In genomic region chr5:126777974-126778674, GRCh38 we compare ENCODE assay signal across 8 cellular contexts. TPM values are rescaled to one million over a fixed set of nuclear protein-coding genes. Genes with fewer than 3 reads are reported as not detected.
A peak's percentile ranks its signal among the peaks of the same experiment; 100 is the strongest.
DNase-seq lines count a peak whose midpoint lies in the region; ATAC-seq and TF ChIP-seq lines count a peak whose summit lies in the region.

No MANE protein-coding gene starts in this region.

- H3K27me3 ChIP-seq in Panc1 (ENCODE audit: control insufficient read depth, insufficient read depth, low read length) (no peaks in the 10 kb centered on the region), esophagus squamous epithelium (no peaks in the 10 kb centered on the region)

- peak in 2 of 4 donors; percentile 31 to 79 for TF ChIP-seq POLR2A in esophagus squamous epithelium (IDR thresholded peaks at IDR 0.05)

- H3K27ac Mint-ChIP-seq in activated T-cell treated with anti-CD3 and anti-CD28 coated beads, Interleukin-2, amount 50 U/mL, for 72 hours: peak overlapping the region; percentile 89
- peak overlapping the region; percentile 66 to 97 (median 94) for H3K27ac Mint-ChIP-seq in naive B cell
- H3K27ac Mint-ChIP-seq in stimulated activated effector memory CD8-positive, alpha-beta T cell treated with anti-CD3 and anti-CD28 coated beads, Interleukin-12 subunit alpha, Interleukin-12 subunit beta, amount 100 ng/mL, for 72 hours: peak overlapping the region; percentile 97

- DNase-seq in DMS79 (lab: John Stamatoyannopoulos, UW) (peak; percentile 72), KG1 (lab: John Stamatoyannopoulos, UW) (peak; percentile 35), Panc1 (ENCODE audit: low read depth, low spot score) (peak; percentile 83), esophagus squamous epithelium (lab: John Stamatoyannopoulos, UW) (peak; percentile 75), naive B cell (peak; percentile 85)
- peak; percentile 95 to 97 for DNase-seq in activated T-cell treated with anti-CD3 and anti-CD28 coated beads, Interleukin-2, amount 50 U/mL, for 72 hours
- DNase-seq in stimulated activated effector memory CD8-positive, alpha-beta T cell treated with anti-CD3 and anti-CD28 coated beads, Interleukin-12 subunit alpha, Interleukin-12 subunit beta, amount 100 ng/mL, for 72 hours (ENCODE audit: low spot score in 2 of 2): peak; percentile 79 to 96

- H3K4me1 Mint-ChIP-seq in activated T-cell treated with anti-CD3 and anti-CD28 coated beads, Interleukin-2, amount 50 U/mL, for 72 hours (ENCODE audit: low read depth): peaks cover 37% of the 10 kb centered on the region
- peaks cover 12 to 31% (median 23%) of the 10 kb centered on the region in 3 donors for H3K4me1 Mint-ChIP-seq in naive B cell
- peaks cover 7% of the 10 kb centered on the region for H3K4me1 Mint-ChIP-seq in stimulated activated effector memory CD8-positive, alpha-beta T cell treated with anti-CD3 and anti-CD28 coated beads, Interleukin-12 subunit alpha, Interleukin-12 subunit beta, amount 100 ng/mL, for 72 hours

- H3K9me3 ChIP-seq in Panc1 (ENCODE audit: control insufficient read depth, insufficient read depth, low read depth, low read length) (no peaks in the 10 kb centered on the region), esophagus squamous epithelium (no peaks in the 10 kb centered on the region)

- 0% methylated on average over 1 to 6 of the region's 66 CpGs for WGBS in esophagus squamous epithelium, 2 donors

- peaks cover 5% of the 10 kb centered on the region; the same call in 1 of the 2 replicates for H3K36me3 ChIP-seq in Panc1 (ENCODE audit: control insufficient read depth, insufficient read depth, low read length)
- no peaks in the 10 kb centered on the region for H3K36me3 ChIP-seq in esophagus squamous epithelium

- CTCF ChIA-PET in Panc1 (lab: Charles Lee): interaction anchor here (0.5 to 1.9 kb wide), 10 partner anchors 24 to 662 kb away, joined by 3 to 10 read pairs (median 5); no protein-coding TSS in a partner anchor

- H3K27me3 Mint-ChIP-seq in activated T-cell treated with anti-CD3 and anti-CD28 coated beads, Interleukin-2, amount 50 U/mL, for 72 hours (ENCODE audit: low read depth): no peaks in the 10 kb centered on the region
- H3K27me3 Mint-ChIP-seq in naive B cell: no peaks in the 10 kb centered on the region

- peak; percentile 62 for ATAC-seq in GM21737 (IDR thresholded peaks at IDR 0.05; ENCODE audit: unreplicated experiment)
- peak; percentile 82 for ATAC-seq in Panc1
- peak; percentile 76 to 78 for ATAC-seq in activated T-cell treated with anti-CD3 and anti-CD28 coated beads, Interleukin-2, amount 50 U/mL, for 72 hours (replicated peaks in 1 of 2)
- ATAC-seq in naive B cell (ENCODE audit: low read depth in 2 of 2): peak; percentile 53 to 54
- ATAC-seq in stimulated activated effector memory CD8-positive, alpha-beta T cell treated with anti-CD3 and anti-CD28 coated beads, Interleukin-12 subunit alpha, Interleukin-12 subunit beta, amount 100 ng/mL, for 72 hours: peak; percentile 84

- no peaks in the 10 kb centered on the region for H3K9me3 Mint-ChIP-seq in activated T-cell treated with anti-CD3 and anti-CD28 coated beads, Interleukin-2, amount 50 U/mL, for 72 hours
- H3K9me3 Mint-ChIP-seq in naive B cell: no peaks in the 10 kb centered on the region
- H3K9me3 Mint-ChIP-seq in stimulated activated effector memory CD8-positive, alpha-beta T cell treated with anti-CD3 and anti-CD28 coated beads, Interleukin-12 subunit alpha, Interleukin-12 subunit beta, amount 100 ng/mL, for 72 hours: no peaks in the 10 kb centered on the region

- H3K4me3 Mint-ChIP-seq in activated T-cell treated with anti-CD3 and anti-CD28 coated beads, Interleukin-2, amount 50 U/mL, for 72 hours: peak overlapping the region; percentile 96 to 99
- H3K4me3 Mint-ChIP-seq in naive B cell: peak overlapping the region; percentile 91 to 99 (median 96)
- H3K4me3 Mint-ChIP-seq in stimulated activated effector memory CD8-positive, alpha-beta T cell treated with anti-CD3 and anti-CD28 coated beads, Interleukin-12 subunit alpha, Interleukin-12 subunit beta, amount 100 ng/mL, for 72 hours: peak overlapping the region; percentile 97

- H3K4me1 ChIP-seq in Panc1 (ENCODE audit: control insufficient read depth, insufficient read depth, low read length) (peaks cover 15% of the 10 kb centered on the region; the same call in 1 of the 2 replicates), esophagus squamous epithelium (peaks cover 0 to 34% (median 3%) of the 10 kb centered on the region in 3 donors)

- H3K27ac ChIP-seq in Panc1 (ENCODE audit: low read length) (peak overlapping the region; percentile 92), esophagus squamous epithelium (peak overlapping the region; percentile 87 to 98 (median 94))

- no peak for TF ChIP-seq CTCF in Panc1 (IDR thresholded peaks at IDR 0.05)
- TF ChIP-seq CTCF in esophagus squamous epithelium (IDR thresholded peaks at IDR 0.05): peak in 1 of 6 experiments; percentile 8

- H3K4me3 ChIP-seq in Panc1 (ENCODE audit: low read depth in 2 of 2, low read length in 2 of 2) (peak overlapping the region; percentile 90 to 93), esophagus squamous epithelium (peak overlapping the region; percentile 73 to 92 (median 86))

- in situ Hi-C loops in Panc1 (cut with HindIII; ENCODE audit: low pct_unique_long_range_greater_than_20kb, low sequenced_read_pairs): no loop called here

- intact Hi-C loops in Panc1 (cut with micrococcal nuclease; ENCODE audit: unreplicated experiment) (no loop called here), esophagus squamous epithelium (cut with DNase I) (no loop called here)

- peaks cover 8 to 17% of the 10 kb centered on the region in 2 donors for H3K36me3 Mint-ChIP-seq in activated T-cell treated with anti-CD3 and anti-CD28 coated beads, Interleukin-2, amount 50 U/mL, for 72 hours (ENCODE audit: insufficient read depth in 2 of 2)
- no peaks in the 10 kb centered on the region for H3K36me3 Mint-ChIP-seq in naive B cell
- peaks cover 64% of the 10 kb centered on the region for H3K36me3 Mint-ChIP-seq in stimulated activated effector memory CD8-positive, alpha-beta T cell treated with anti-CD3 and anti-CD28 coated beads, Interleukin-12 subunit alpha, Interleukin-12 subunit beta, amount 100 ng/mL, for 72 hours

- POLR2A ChIA-PET in Panc1 (lab: Charles Lee): interaction anchor here (0.6 to 2.2 kb wide), 9 partner anchors 25 to 793 kb away, joined by 3 to 26 read pairs (median 6); no protein-coding TSS in a partner anchor

- BruUV-seq in Panc1 (replicated peaks; lab: Mats Ljungman, UMichigan): no TSS peak

RNA-seq across cellular contexts. Expression of gene LMNB1, which starts 1.2 kb away (rescaled TPM):
- total RNA-seq in Panc1 (2021; ENCODE audit: unreplicated experiment) (122 TPM), esophagus squamous epithelium (10 to 100 TPM; 13.7 to 61.5 (median 39.2) TPM)
- 89.1 TPM for polyA plus RNA-seq in Panc1 (2012; ENCODE audit: insufficient read length)
- total RNA-seq in activated T-cell treated with anti-CD3 and anti-CD28 coated beads, Interleukin-2, amount 50 U/mL, for 72 hours: 100 to 1,000 TPM; 186 to 211 TPM
- 1 to 10 TPM; 1.3 to 9.2 (median 6.8) TPM for polyA plus RNA-seq in naive B cell (ENCODE audit: low read depth in 6 of 6)

Comparison
In these comparisons a context has a peak if more than half of its experiments do, and no peak if none do; other contexts are left out.
1. Peak in every context shown above with its lines: DNase-seq, ATAC-seq, H3K4me3 ChIP-seq and H3K27ac ChIP-seq.
2. DNase-seq: peak in every context shown above with its lines; median percentile 96 in activated T-cell treated with anti-CD3 and anti-CD28 coated beads, Interleukin-2, amount 50 U/mL, for 72 hours; 88 in stimulated activated effector memory CD8-positive, alpha-beta T cell treated with anti-CD3 and anti-CD28 coated beads, Interleukin-12 subunit alpha, Interleukin-12 subunit beta, amount 100 ng/mL, for 72 hours; 85 in naive B cell; 83 in Panc1; 75 in esophagus squamous epithelium; 72 in DMS79; 35 in KG1.